Comparison of ENCODE assay signal across 1 cellular context in the genomic region with DNA sequence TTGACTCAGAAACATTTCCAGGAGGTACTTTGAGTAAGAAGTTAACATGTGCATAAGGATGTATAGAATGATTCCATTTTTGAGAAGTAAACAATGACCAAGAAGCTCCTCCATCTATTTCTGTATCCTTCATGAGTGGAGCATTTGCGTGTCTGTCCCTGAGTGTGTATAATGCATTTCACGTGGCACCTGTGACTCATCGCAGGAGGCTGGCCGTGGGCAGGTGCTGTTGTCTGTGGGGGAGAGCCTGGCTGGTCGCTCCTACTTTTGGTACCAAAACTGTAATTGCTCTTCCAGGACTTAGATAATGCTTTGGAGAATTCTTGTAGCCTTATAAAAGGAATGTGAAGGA.
A peak's percentile ranks its signal among the peaks of the same experiment; 100 is the strongest.
TF ChIP-seq lines count a peak whose summit lies in the region.

No MANE protein-coding gene starts in this region.

TF ChIP-seq in K562, 482 proteins besides CTCF, POLR2A, EP300 and RAD21:
- TF ChIP-seq LEF1 (IDR thresholded peaks at IDR 0.05) (no peak), JUND (IDR thresholded peaks at IDR 0.05; ENCODE audit: borderline replicate concordance, low read depth, low read length) (no peak), JUND (tag; IDR thresholded peaks at IDR 0.05; ENCODE audit: borderline replicate concordance, low read depth, low read length) (0 out of 3 replicates have a peak, but pooled peaks have one; percentile 33)
TF ChIP-seq in K562: peak in this region for 1.
